In genomic region chr18:812123-812672, GRCh38 we compare ENCODE assay signal across 1 cellular context.
TF ChIP-seq lines count a peak whose summit lies in the region.

Gene YES1 (minus strand): TSS chr18:812242. CDS start chr18:756827, 55,415 bp downstream.

TF ChIP-seq in K562, 482 proteins besides CTCF, POLR2A, EP300 and RAD21 (continued from another document and continues in another):
- TF ChIP-seq FOXJ2 (tag; IDR thresholded peaks at IDR 0.05) (no peak), ATF1 (CRISPR knock-in tag; IDR thresholded peaks at IDR 0.05) (no peak), ATF1 (tag; IDR thresholded peaks at IDR 0.05) (0 out of 2 replicates have a peak, but pooled peaks have one; percentile 73), ELF4 (CRISPR knock-in tag; IDR thresholded peaks at IDR 0.05) (no peak), KLF16 (IDR thresholded peaks at IDR 0.05) (0 out of 2 replicates have a peak, but pooled peaks have one; percentile 2), ZNF318 (IDR thresholded peaks at IDR 0.05; ENCODE audit: borderline replicate concordance in 1 of 2, low read depth in 1 of 2) (no peak), CBX2 (IDR thresholded peaks at IDR 0.05; ENCODE audit: insufficient read depth, low read length, poor library complexity, severe bottlenecking) (no peak), L3MBTL2 (IDR thresholded peaks at IDR 0.05) (no peak), ZNF24 (IDR thresholded peaks at IDR 0.05) (0 out of 2 replicates have a peak, but pooled peaks have one; percentile 53), KLF6 (CRISPR knock-in tag; IDR thresholded peaks at IDR 0.05; ENCODE audit: borderline replicate concordance) (peak; percentile 83), ZEB2 (IDR thresholded peaks at IDR 0.05) (no peak), MCM5 (IDR thresholded peaks at IDR 0.05; ENCODE audit: low read depth) (no peak), POLR2AphosphoS2 (IDR thresholded peaks at IDR 0.05; ENCODE audit: low read length) (no peak), KAT8 (IDR thresholded peaks at IDR 0.05; ENCODE audit: low read depth) (no peak), FOXA3 (CRISPR knock-in tag; conservative IDR thresholded peaks at IDR 0.05 in 1 of 2, IDR thresholded peaks at IDR 0.05 in 1 of 2) (no peak), STAT5A (IDR thresholded peaks at IDR 0.05; ENCODE audit: borderline replicate concordance, low read length) (no peak), SMARCE1 (IDR thresholded peaks at IDR 0.05) (no peak), ARHGAP35 (IDR thresholded peaks at IDR 0.05; ENCODE audit: partially characterized antibody) (no peak), CBX5 (IDR thresholded peaks at IDR 0.05; ENCODE audit: borderline replicate concordance, low read depth) (no peak), NR2C1 (IDR thresholded peaks at IDR 0.05) (no peak), NR2C1 (tag; IDR thresholded peaks at IDR 0.05) (no peak), CREBBP (IDR thresholded peaks at IDR 0.05; ENCODE audit: low read depth, low read length) (no peak), NONO (IDR thresholded peaks at IDR 0.05; ENCODE audit: low read depth in 2 of 2, low read length in 1 of 2) (peak in 1 of 2 experiments; percentile 64; a peak in 2 of 4 replicates), KAT7 (CRISPR knock-in tag; IDR thresholded peaks at IDR 0.05; ENCODE audit: borderline replicate concordance) (no peak; the same call in 1 of the 2 replicates), ZNF41 (CRISPR knock-in tag; conservative IDR thresholded peaks at IDR 0.05) (peak; percentile 62; the same call in 1 of the 2 replicates), BRD9 (IDR thresholded peaks at IDR 0.05; ENCODE audit: low read depth, partially characterized antibody) (no peak), SPI1 (IDR thresholded peaks at IDR 0.05; ENCODE audit: borderline replicate concordance, low read depth, low read length) (no peak), ZFPM2 (CRISPR knock-in tag; IDR thresholded peaks at IDR 0.05) (no peak), TCF7L2 (IDR thresholded peaks at IDR 0.05; ENCODE audit: low read depth, low read length) (no peak), JUN (IDR thresholded peaks at IDR 0.05; ENCODE audit: borderline replicate concordance, low read depth, low read length) (peak; percentile 19; the same call in 1 of the 2 replicates), JUN (CRISPR knock-in tag; IDR thresholded peaks at IDR 0.05; ENCODE audit: borderline replicate concordance) (no peak), POLR3A (IDR thresholded peaks at IDR 0.05; ENCODE audit: borderline replicate concordance, extremely low read depth, insufficient read depth, insufficient read length) (no peak), STAG1 (CRISPR knock-in tag; IDR thresholded peaks at IDR 0.05; ENCODE audit: borderline replicate concordance) (no peak), ZBTB12 (CRISPR knock-in tag; IDR thresholded peaks at IDR 0.05) (no peak), EGR1 (conservative IDR thresholded peaks at IDR 0.05) (no peak), PRMT5 (CRISPR knock-in tag; IDR thresholded peaks at IDR 0.05) (no peak), CBFA2T3 (IDR thresholded peaks at IDR 0.05) (no peak), ZSCAN32 (CRISPR knock-in tag; IDR thresholded peaks at IDR 0.05) (no peak), TGIF2 (CRISPR knock-in tag; IDR thresholded peaks at IDR 0.05) (0 out of 2 replicates have a peak, but pooled peaks have one; percentile 35), ZSCAN29 (IDR thresholded peaks at IDR 0.05) (no peak), ZNF436 (CRISPR knock-in tag; IDR thresholded peaks at IDR 0.05) (no peak; the same call in 1 of the 2 replicates), ZNF3 (CRISPR knock-in tag; IDR thresholded peaks at IDR 0.05) (no peak), RFX7 (CRISPR knock-in tag; IDR thresholded peaks at IDR 0.05) (no peak), ZNF263 (CRISPR knock-in tag; IDR thresholded peaks at IDR 0.05; ENCODE audit: borderline replicate concordance) (peak; percentile 95), SAP30 (IDR thresholded peaks at IDR 0.05; ENCODE audit: borderline replicate concordance, insufficient read depth, low read depth, low read length, poor library complexity, severe bottlenecking) (no peak), PHB2 (IDR thresholded peaks at IDR 0.05; ENCODE audit: low read depth) (no peak), NR2C2 (CRISPR knock-in tag; IDR thresholded peaks at IDR 0.05) (no peak), NR2C2 (tag; IDR thresholded peaks at IDR 0.05) (no peak), ATF4 (CRISPR knock-in tag; IDR thresholded peaks at IDR 0.05) (no peak), FUS (optimal IDR thresholded peaks at IDR 0.05; ENCODE audit: low read depth, low read length) (peak; percentile 3), RFX5 (IDR thresholded peaks at IDR 0.05; ENCODE audit: low read depth, low read length) (no peak), TAF7 (tag; IDR thresholded peaks at IDR 0.05) (peak; percentile 76; the same call in 1 of the 2 replicates), RBBP5 (IDR thresholded peaks at IDR 0.05; ENCODE audit: borderline replicate concordance, insufficient read depth, low read length, poor library complexity, severe bottlenecking) (peak; percentile 89), ZNF561 (CRISPR knock-in tag; conservative IDR thresholded peaks at IDR 0.05) (no peak), BCL6 (CRISPR knock-in tag; IDR thresholded peaks at IDR 0.05) (no peak), ZNF586 (CRISPR knock-in tag; conservative IDR thresholded peaks at IDR 0.05) (no peak), ZNF140 (CRISPR knock-in tag; IDR thresholded peaks at IDR 0.05) (no peak)
- TF ChIP-seq, protein P1, sequence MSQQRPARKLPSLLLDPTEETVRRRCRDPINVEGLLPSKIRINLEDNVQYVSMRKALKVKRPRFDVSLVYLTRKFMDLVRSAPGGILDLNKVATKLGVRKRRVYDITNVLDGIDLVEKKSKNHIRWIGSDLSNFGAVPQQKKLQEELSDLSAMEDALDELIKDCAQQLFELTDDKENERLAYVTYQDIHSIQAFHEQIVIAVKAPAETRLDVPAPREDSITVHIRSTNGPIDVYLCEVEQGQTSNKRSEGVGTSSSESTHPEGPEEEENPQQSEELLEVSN (IDR thresholded peaks at IDR 0.05; ENCODE audit: borderline replicate concordance in 1 of 2, extremely low read depth in 1 of 2, insufficient read depth in 1 of 2, insufficient read length in 1 of 2, low read depth in 1 of 2, low read length in 1 of 2, poor library complexity in 1 of 2, severe bottlenecking in 1 of 2), result peak in 1 of 2 experiments; percentile 64
- TF ChIP-seq, protein P2, sequence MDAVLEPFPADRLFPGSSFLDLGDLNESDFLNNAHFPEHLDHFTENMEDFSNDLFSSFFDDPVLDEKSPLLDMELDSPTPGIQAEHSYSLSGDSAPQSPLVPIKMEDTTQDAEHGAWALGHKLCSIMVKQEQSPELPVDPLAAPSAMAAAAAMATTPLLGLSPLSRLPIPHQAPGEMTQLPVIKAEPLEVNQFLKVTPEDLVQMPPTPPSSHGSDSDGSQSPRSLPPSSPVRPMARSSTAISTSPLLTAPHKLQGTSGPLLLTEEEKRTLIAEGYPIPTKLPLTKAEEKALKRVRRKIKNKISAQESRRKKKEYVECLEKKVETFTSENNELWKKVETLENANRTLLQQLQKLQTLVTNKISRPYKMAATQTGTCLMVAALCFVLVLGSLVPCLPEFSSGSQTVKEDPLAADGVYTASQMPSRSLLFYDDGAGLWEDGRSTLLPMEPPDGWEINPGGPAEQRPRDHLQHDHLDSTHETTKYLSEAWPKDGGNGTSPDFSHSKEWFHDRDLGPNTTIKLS (IDR thresholded peaks at IDR 0.05; ENCODE audit: borderline replicate concordance, low read depth), result 0 out of 2 replicates have a peak, but pooled peaks have one; percentile 21
- TF ChIP-seq, protein P3, sequence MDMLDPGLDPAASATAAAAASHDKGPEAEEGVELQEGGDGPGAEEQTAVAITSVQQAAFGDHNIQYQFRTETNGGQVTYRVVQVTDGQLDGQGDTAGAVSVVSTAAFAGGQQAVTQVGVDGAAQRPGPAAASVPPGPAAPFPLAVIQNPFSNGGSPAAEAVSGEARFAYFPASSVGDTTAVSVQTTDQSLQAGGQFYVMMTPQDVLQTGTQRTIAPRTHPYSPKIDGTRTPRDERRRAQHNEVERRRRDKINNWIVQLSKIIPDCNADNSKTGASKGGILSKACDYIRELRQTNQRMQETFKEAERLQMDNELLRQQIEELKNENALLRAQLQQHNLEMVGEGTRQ (CRISPR knock-in tag; IDR thresholded peaks at IDR 0.05), result no peak
- TF ChIP-seq, protein P4, sequence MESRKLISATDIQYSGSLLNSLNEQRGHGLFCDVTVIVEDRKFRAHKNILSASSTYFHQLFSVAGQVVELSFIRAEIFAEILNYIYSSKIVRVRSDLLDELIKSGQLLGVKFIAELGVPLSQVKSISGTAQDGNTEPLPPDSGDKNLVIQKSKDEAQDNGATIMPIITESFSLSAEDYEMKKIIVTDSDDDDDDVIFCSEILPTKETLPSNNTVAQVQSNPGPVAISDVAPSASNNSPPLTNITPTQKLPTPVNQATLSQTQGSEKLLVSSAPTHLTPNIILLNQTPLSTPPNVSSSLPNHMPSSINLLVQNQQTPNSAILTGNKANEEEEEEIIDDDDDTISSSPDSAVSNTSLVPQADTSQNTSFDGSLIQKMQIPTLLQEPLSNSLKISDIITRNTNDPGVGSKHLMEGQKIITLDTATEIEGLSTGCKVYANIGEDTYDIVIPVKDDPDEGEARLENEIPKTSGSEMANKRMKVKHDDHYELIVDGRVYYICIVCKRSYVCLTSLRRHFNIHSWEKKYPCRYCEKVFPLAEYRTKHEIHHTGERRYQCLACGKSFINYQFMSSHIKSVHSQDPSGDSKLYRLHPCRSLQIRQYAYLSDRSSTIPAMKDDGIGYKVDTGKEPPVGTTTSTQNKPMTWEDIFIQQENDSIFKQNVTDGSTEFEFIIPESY (CRISPR knock-in tag; IDR thresholded peaks at IDR 0.05), result no peak
